ENCODE assay signal across 13 cellular contexts in the genomic region with DNA sequence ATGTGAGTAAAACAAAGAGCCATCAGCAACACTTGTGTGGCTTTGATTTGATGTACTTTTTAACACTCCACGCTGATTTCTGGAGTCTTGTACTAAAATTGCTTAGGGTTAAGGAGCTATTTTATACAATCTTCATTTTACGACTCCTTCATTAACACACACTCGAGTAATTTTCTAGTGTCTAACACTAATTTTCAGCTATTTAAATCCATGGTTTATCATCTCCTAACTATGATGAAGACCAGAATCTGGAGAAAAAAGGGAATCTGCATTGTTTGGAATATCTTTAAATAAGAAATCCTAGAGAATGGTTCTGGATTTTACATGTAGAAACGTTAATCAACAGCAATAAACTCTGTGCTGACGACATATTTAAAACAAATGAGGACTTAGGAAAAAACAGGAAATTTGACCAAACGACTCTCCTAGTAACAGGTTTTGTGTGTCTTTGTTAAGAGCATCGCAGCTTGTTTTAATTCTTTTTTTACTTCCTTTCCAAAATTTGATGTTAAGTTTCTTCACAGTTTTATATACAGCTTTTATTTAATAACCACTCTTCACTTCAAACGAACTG.
DNase-seq lines count a peak whose midpoint lies in the region; ATAC-seq, FAIRE-seq and TF ChIP-seq lines count a peak whose summit lies in the region.
"Had no signal": no experiment of that assay in that cellular context is flagged by ENCODE, and none has a peak within 500 bp of the region (broad histone marks: within the 10 kb centered on the region; RNA-seq: fewer than 3 reads in every experiment).

No MANE protein-coding gene starts in this region.

- CTCF ChIA-PET in A549 (lab: Yijun Ruan, JAX), result interaction anchor here (0.9 to 2.3 kb wide), 3 partner anchors 8 to 82 kb away, joined by 3 to 14 read pairs (median 4); no protein-coding TSS in a partner anchor

- H3K4me2 ChIP-seq in A549, result peak overlapping the region; percentile 64
- peak overlapping the region; percentile 52 for H3K4me2 ChIP-seq in hepatocyte

- peak overlapping the region; percentile 92 to 97 for H3K27ac ChIP-seq in A549
- H3K27ac ChIP-seq in hepatocyte, result peak overlapping the region; percentile 95
- H3K27ac ChIP-seq in prostate gland, result peak overlapping the region; percentile 79 to 83

- WGBS in A549 (ENCODE audit: missing lambda C conversion rate), result 23% methylated on average over 8 of the region's 8 CpGs
- WGBS in hepatocyte (ENCODE audit: low lambda C conversion rate, missing lambda C conversion rate), result 55% methylated on average over 8 of the region's 8 CpGs
- WGBS in prostate gland, result 30% methylated on average over 8 of the region's 8 CpGs

- DNase-seq in A549 (ENCODE audit: low read depth in 1 of 2, low spot score in 1 of 2) (no peak), hepatocyte (ENCODE audit: low spot score) (no peak), prostate gland (ENCODE audit: low spot score) (no peak), GF-D8 (lab: John Stamatoyannopoulos, UW) (no peak), EL (no peak)
- DNase-seq in activated effector memory CD4-positive, alpha-beta T cell treated with Interleukin-2 at 50 U/mL for 16 hours, result no peak
- DNase-seq: NCI-H1105 treated with DMSO at 0.1 percent for 48 hours had no signal

- peaks cover 79% of the 10 kb centered on the region for H3K4me1 ChIP-seq in A549
- H3K4me1 ChIP-seq in hepatocyte (ENCODE audit: insufficient read depth), result peaks cover 37% of the 10 kb centered on the region
- H3K4me1 ChIP-seq in prostate gland (replicated peaks), result no peaks in the 10 kb centered on the region

- intact Hi-C loops in prostate gland (cut with DNase I), result loop anchor here (5.0 kb wide), 2 partner anchors 38 to 137 kb away; no protein-coding TSS in a partner anchor

- no peak for TF ChIP-seq CTCF in A549 (IDR thresholded peaks at IDR 0.05)
- no peak for TF ChIP-seq CTCF in hepatocyte (IDR thresholded peaks at IDR 0.05; ENCODE audit: poor library complexity)
- no peak for TF ChIP-seq CTCF in prostate gland (IDR thresholded peaks at IDR 0.05)

- H3K9me3 ChIP-seq in A549 (no peaks in the 10 kb centered on the region), hepatocyte (ENCODE audit: low read depth) (no peaks in the 10 kb centered on the region), prostate gland (no peaks in the 10 kb centered on the region)

- H3K9me2 ChIP-seq in hepatocyte (replicated peaks; ENCODE audit: insufficient read depth), result no peaks in the 10 kb centered on the region

- FAIRE-seq in A549 (lab: Jason Lieb, UNC) (no peak), TTC549 (lab: Jason Lieb, UNC) (peak; percentile 66)
- FAIRE-seq: GM12892, GM19239 had no signal

- POLR2A ChIA-PET in A549 (lab: Yijun Ruan, JAX), result interaction anchor here (0.9 to 4.0 kb wide), 2 partner anchors 57 to 141 kb away, joined by 3 to 27 read pairs; no protein-coding TSS in a partner anchor

- ATAC-seq in A549, result no peak
- no peak for ATAC-seq in GM18861 (IDR thresholded peaks at IDR 0.05; ENCODE audit: unreplicated experiment)
- ATAC-seq: HCT116 had no signal

- TF ChIP-seq POLR2A in A549 (IDR thresholded peaks at IDR 0.05; ENCODE audit: low read length) (no peak), prostate gland (IDR thresholded peaks at IDR 0.05) (no peak)

- no peak for TF ChIP-seq RAD21 in A549 (conservative IDR thresholded peaks at IDR 0.05 in 1 of 2, IDR thresholded peaks at IDR 0.05 in 1 of 2)

- no peak overlapping the region for H3K4me3 ChIP-seq in A549
- H3K4me3 ChIP-seq in hepatocyte, result no peak overlapping the region
- H3K4me3 ChIP-seq in prostate gland, result no peak overlapping the region
- H3K4me3 ChIP-seq: lung had no signal

- peaks cover 20% of the 10 kb centered on the region for H3K79me2 ChIP-seq in hepatocyte

- no peaks in the 10 kb centered on the region for H4K20me1 ChIP-seq in hepatocyte (ENCODE audit: insufficient read depth, poor library complexity, severe bottlenecking)

- no peak for TF ChIP-seq EP300 in A549 (IDR thresholded peaks at IDR 0.05)

- no peak overlapping the region for H2AFZ ChIP-seq in hepatocyte

- H3K36me3 ChIP-seq in hepatocyte (replicated peaks; ENCODE audit: insufficient read depth, low read depth) (no peaks in the 10 kb centered on the region), prostate gland (no peaks in the 10 kb centered on the region)

- no peaks in the 10 kb centered on the region for H3K27me3 ChIP-seq in hepatocyte
- H3K27me3 ChIP-seq in prostate gland (replicated peaks; ENCODE audit: insufficient read depth), result no peaks in the 10 kb centered on the region

TF ChIP-seq in A549, 52 proteins besides CTCF, POLR2A, EP300 and RAD21:
- 0 out of 2 replicates have a peak, but pooled peaks have one; percentile 52 for TF ChIP-seq HOXA7 (CRISPR knock-in tag; IDR thresholded peaks at IDR 0.05)
- TF ChIP-seq CBX8 (IDR thresholded peaks at IDR 0.05), result no peak
